Comparison of ENCODE assay signal across 24 cellular contexts in the genomic region with DNA sequence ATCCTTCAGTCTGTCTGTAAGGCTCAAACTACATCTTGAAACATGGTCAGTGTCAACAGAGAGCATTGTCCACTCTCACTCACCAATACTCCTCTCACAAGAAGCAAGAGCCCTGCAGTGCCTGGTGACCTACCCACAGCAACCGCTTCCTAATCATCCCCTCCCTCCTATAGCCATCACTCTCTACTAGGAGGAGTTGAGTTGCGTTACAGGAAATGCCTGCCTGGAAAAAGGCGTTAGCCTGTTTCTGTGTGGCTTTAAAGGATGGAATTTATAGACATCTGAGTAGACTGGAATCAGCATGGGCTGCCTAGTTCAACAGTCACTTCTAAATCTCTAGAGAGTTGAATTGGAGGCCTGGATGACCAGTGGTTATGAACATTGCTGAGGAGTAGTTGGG.
"Had no signal": no experiment of that assay in that cellular context is flagged by ENCODE, and none has a peak within 500 bp of the region (broad histone marks: within the 10 kb centered on the region; RNA-seq: fewer than 3 reads in every experiment).

No MANE protein-coding gene starts in this region.

- H3K79me2 ChIP-seq: parathyroid adenoma had no signal

- H3K27me3 ChIP-seq: foreskin keratinocyte, neutrophil, right lobe of liver, SJSA1, stomach, upper lobe of left lung had no signal

- H3K4me1 ChIP-seq: parathyroid adenoma, right lobe of liver, SJSA1 had no signal

- H3K36me3 ChIP-seq: neutrophil, right lobe of liver, SJSA1, stomach, thoracic aorta, upper lobe of left lung, WERI-Rb-1 had no signal

- H2AFZ ChIP-seq: parathyroid adenoma had no signal

- H3K9me3 ChIP-seq: neutrophil, right lobe of liver, SJSA1, stomach, thoracic aorta, upper lobe of left lung had no signal

- H3K27ac ChIP-seq: foreskin keratinocyte, neutrophil, parathyroid adenoma, right lobe of liver, SJSA1, stomach, thoracic aorta, upper lobe of left lung, WERI-Rb-1 had no signal

- DNase-seq: activated CD4-positive, alpha-beta T cell treated with anti-CD3 and anti-CD28 coated beads for 36 hours; activated CD4-positive, alpha-beta T cell treated with anti-CD3 and anti-CD28 coated beads, Interleukin-2, amount 50 U/mL, for 48 hours; activated naive CD4-positive, alpha-beta T cell; activated naive CD8-positive, alpha-beta T cell treated with anti-CD3 and anti-CD28 coated beads, Interleukin-2, amount 10 ng/mL, durations not matched to agents 7 days and 5 days; amygdala; caudate nucleus; foreskin keratinocyte; hypothalamus; naive thymus-derived CD8-positive, alpha-beta T cell; right lobe of liver; stimulated activated CD4-positive, alpha-beta T cell treated with anti-CD3 and anti-CD28 coated beads, Interleukin-4, amount 100 ng/mL, for 24 hours; stomach; SW 1271; T-helper 2 cell; upper lobe of left lung; WERI-Rb-1 had no signal

- ATAC-seq: activated CD4-positive, alpha-beta T cell treated with anti-CD3 and anti-CD28 coated beads for 36 hours; activated T-helper 17 cell treated with anti-CD3 and anti-CD28 coated beads, Interleukin-2, amount 50 U/mL, for 72 hours; esophagus mucosa; foreskin keratinocyte; naive thymus-derived CD8-positive, alpha-beta T cell; right lobe of liver; stimulated activated effector memory CD8-positive, alpha-beta T cell treated with anti-CD3 and anti-CD28 coated beads, Interleukin-12 subunit alpha, Interleukin-12 subunit beta, amount 100 ng/mL, for 72 hours had no signal

- H3K9ac ChIP-seq: parathyroid adenoma had no signal

- H3K4me3 ChIP-seq: coronary artery, right lobe of liver, SJSA1, stomach, thoracic aorta, upper lobe of left lung had no signal
